ENCODE assay signal across 9 cellular contexts in the genomic region with DNA sequence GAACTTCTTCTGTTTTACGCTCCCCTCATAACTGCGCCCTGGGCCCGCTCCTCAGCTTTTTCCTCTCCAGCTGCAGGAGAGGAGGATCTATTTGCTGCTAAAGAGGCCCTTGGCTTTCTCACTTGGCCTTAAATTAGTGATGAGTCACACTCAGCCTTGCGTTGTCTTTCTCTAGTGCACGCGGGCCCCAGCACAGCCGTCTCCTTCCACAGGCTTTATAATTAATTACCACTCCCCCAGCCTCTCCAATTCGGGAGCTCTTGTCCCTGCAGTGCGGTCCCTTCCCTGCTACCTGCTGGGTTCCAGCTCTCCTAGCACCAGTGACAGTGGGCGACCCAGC. TPM values are rescaled to one million over a fixed set of nuclear protein-coding genes. Genes with fewer than 3 reads are reported as not detected.
DNase-seq lines count a peak whose midpoint lies in the region; ATAC-seq and TF ChIP-seq lines count a peak whose summit lies in the region.
"Had no signal": no experiment of that assay in that cellular context is flagged by ENCODE, and none has a peak within 500 bp of the region (broad histone marks: within the 10 kb centered on the region; RNA-seq: fewer than 3 reads in every experiment).

No MANE protein-coding gene starts in this region.

- H4K20me1 ChIP-seq in PC-3 (ENCODE audit: low read length) (no peaks in the 10 kb centered on the region), PC-9 (ENCODE audit: insufficient read depth) (no peaks in the 10 kb centered on the region)

- H3K9me2 ChIP-seq in PC-3 (replicated peaks; ENCODE audit: low read length) (no peaks in the 10 kb centered on the region), PC-9 (ENCODE audit: insufficient read depth) (no peaks in the 10 kb centered on the region)

- TF ChIP-seq CTCF in choroid plexus epithelial cell (conservative IDR thresholded peaks at IDR 0.05; ENCODE audit: low read depth, low read length), result no peak
- TF ChIP-seq CTCF in ovary (IDR thresholded peaks at IDR 0.05), result no peak
- no peak for TF ChIP-seq CTCF in PC-3 (conservative IDR thresholded peaks at IDR 0.05; ENCODE audit: low read depth, low read length)
- TF ChIP-seq CTCF in PC-9 (conservative IDR thresholded peaks at IDR 0.05), result no peak

- WGBS in ovary, 3 donors, result 8 to 15% (median 10%) methylated on average over 10 of the region's 10 CpGs

- no TSS peak for BruUV-seq in PC-3 (replicated peaks; lab: Mats Ljungman, UMichigan)
- BruUV-seq in PC-9 (replicated peaks; lab: Mats Ljungman, UMichigan), result no TSS peak

- ATAC-seq in PC-3, result no peak
- no peak for ATAC-seq in HG03378 (IDR thresholded peaks at IDR 0.05; ENCODE audit: unreplicated experiment)

- no peak for TF ChIP-seq POLR2A in ovary (IDR thresholded peaks at IDR 0.05)

- CTCF ChIA-PET in PC-3 (lab: Charles Lee) (no interaction called here), PC-9 (lab: Charles Lee) (no interaction called here)

- H3K79me2 ChIP-seq in PC-3 (ENCODE audit: low read length), result no peaks in the 10 kb centered on the region
- no peaks in the 10 kb centered on the region for H3K79me2 ChIP-seq in PC-9 (ENCODE audit: low read depth)

- intact Hi-C loops in ovary (cut with DNase I) (no loop called here), PC-3 (cut with micrococcal nuclease) (no loop called here), PC-9 (cut with micrococcal nuclease; ENCODE audit: unreplicated experiment) (no loop called here)

- H3K36me3 ChIP-seq in H7 (replicated peaks; ENCODE audit: control insufficient read depth, insufficient read depth, low read length), result no peaks in the 10 kb centered on the region
- H3K36me3 ChIP-seq in ovary, result no peaks in the 10 kb centered on the region
- H3K36me3 ChIP-seq in PC-3 (ENCODE audit: low read depth, low read length), result no peaks in the 10 kb centered on the region
- no peaks in the 10 kb centered on the region for H3K36me3 ChIP-seq in PC-9 (ENCODE audit: low read depth)

- H3K9me3 ChIP-seq in ovary (no peaks in the 10 kb centered on the region), PC-3 (ENCODE audit: low read length) (no peaks in the 10 kb centered on the region), PC-9 (ENCODE audit: insufficient read depth, low read depth) (no peaks in the 10 kb centered on the region)

- no peak for TF ChIP-seq EP300 in ovary (IDR thresholded peaks at IDR 0.05)

- H3F3A ChIP-seq in PC-3 (ENCODE audit: low read length, unreplicated experiment), result no peaks in the 10 kb centered on the region
- no peaks in the 10 kb centered on the region for H3F3A ChIP-seq in PC-9 (ENCODE audit: insufficient read depth, low read depth)

- H2AFZ ChIP-seq in PC-3 (ENCODE audit: low read length), result no peak overlapping the region
- no peak overlapping the region for H2AFZ ChIP-seq in PC-9

- DNase-seq in H7 (peak; percentile 42), NCI-H2227 (lab: John Stamatoyannopoulos, UW; ENCODE audit: unreplicated experiment) (peak; percentile 79), choroid plexus epithelial cell (ENCODE audit: low read depth) (peak; percentile 33), ovary (peak; percentile 34 to 58 (median 34)), PC-3 (no peak), PC-9 (no peak), NCI-H1694 (lab: John Stamatoyannopoulos, UW) (no peak)
- DNase-seq: midbrain had no signal

- no peaks in the 10 kb centered on the region for H3K27me3 ChIP-seq in H7 (ENCODE audit: control insufficient read depth, insufficient read depth, low read length)
- H3K27me3 ChIP-seq in ovary, result no peaks in the 10 kb centered on the region
- H3K27me3 ChIP-seq in PC-3 (ENCODE audit: low read length), result no peaks in the 10 kb centered on the region
- no peaks in the 10 kb centered on the region for H3K27me3 ChIP-seq in PC-9 (ENCODE audit: insufficient read depth, low read depth)

- no peak overlapping the region for H3K9ac ChIP-seq in PC-3 (ENCODE audit: low read length)

- no peak overlapping the region for H3K4me2 ChIP-seq in PC-3 (ENCODE audit: low read length)
- H3K4me2 ChIP-seq in PC-9, result no peak overlapping the region

- H3K4me1 ChIP-seq in ovary (ENCODE audit: insufficient read depth) (no peaks in the 10 kb centered on the region), PC-3 (ENCODE audit: insufficient read depth, low read length) (no peaks in the 10 kb centered on the region), PC-9 (replicated peaks; ENCODE audit: insufficient read depth) (no peaks in the 10 kb centered on the region)

- H3K27ac ChIP-seq in ovary, result peak overlapping the region in 1 of 2 donors; percentile 49
- H3K27ac ChIP-seq in PC-3 (ENCODE audit: low read length), result no peak overlapping the region
- no peak overlapping the region for H3K27ac ChIP-seq in PC-9

- H3K4me3 ChIP-seq in H7 (ENCODE audit: insufficient read depth, low read depth, low read length) (no peak overlapping the region), choroid plexus epithelial cell (ENCODE audit: low read depth, low read length) (no peak overlapping the region), ovary (peak overlapping the region; percentile 28), PC-3 (ENCODE audit: low read length) (no peak overlapping the region), PC-9 (no peak overlapping the region)

- POLR2A ChIA-PET in PC-3 (lab: Charles Lee; ENCODE audit: unreplicated experiment) (no interaction called here), PC-9 (lab: Charles Lee; ENCODE audit: unreplicated experiment) (no interaction called here)

RNA-seq across cellular contexts. Expression of a gene that starts 25.2 kb away (rescaled TPM):
- 3.4 and 4.9 TPM in 2 replicates for total RNA-seq in H7 (2014; rRNA removed; shearing (Covaris generic))
- total RNA-seq in ovary (under 1 TPM in 5 of 7 donors, not detected in 2; 0.08 to 0.47 (median 0.35) TPM), PC-3 (2014; rRNA removed) (2.3 and 3.5 TPM in 2 replicates), PC-9 (2021) (5.0 and 6.4 TPM in 2 replicates)
- under 1 TPM; 0.45 to 0.55 TPM for polyA plus RNA-seq in ovary

Comparison
In these comparisons a context has a peak if more than half of its experiments do, and no peak if none do; other contexts are left out.
1. DNase-seq: peak in H7 (single experiment), NCI-H2227 (single experiment), choroid plexus epithelial cell (single experiment) and ovary (5 of 5); none in PC-3 (single experiment), PC-9 (0 of 2) and NCI-H1694 (single experiment).